Comparison of ENCODE assay signal across 22 cellular contexts in genomic region chr2:30692829-30693265, GRCh38.
A peak's percentile ranks its signal among the peaks of the same experiment; 100 is the strongest.
DNase-seq lines count a peak whose midpoint lies in the region; ATAC-seq and TF ChIP-seq lines count a peak whose summit lies in the region.
"Had no signal": no experiment of that assay in that cellular context is flagged by ENCODE, and none has a peak within 500 bp of the region (broad histone marks: within the 10 kb centered on the region; RNA-seq: fewer than 3 reads in every experiment).

No MANE protein-coding gene starts in this region.

- H3K27me3 ChIP-seq in right atrium auricular region (no peaks in the 10 kb centered on the region), esophagus muscularis mucosa (no peaks in the 10 kb centered on the region), WERI-Rb-1 (ENCODE audit: insufficient read depth, low read depth, severe bottlenecking) (no peaks in the 10 kb centered on the region)
- H3K27me3 ChIP-seq: colonic mucosa, heart left ventricle, transverse colon had no signal

- intact Hi-C loops in cardiac septum (cut with DNase I) = loop anchor here (2.0 to 5.0 kb wide), 6 partner anchors 181 to 486 kb away; no protein-coding TSS in a partner anchor
- intact Hi-C loops in esophagus muscularis mucosa (cut with DNase I) = loop anchor here (5.0 kb wide), 3 partner anchors 331 to 461 kb away; partner anchors contain the start of gene LBH

- H3K4me3 ChIP-seq in right atrium auricular region (no peak overlapping the region), esophagus muscularis mucosa (no peak overlapping the region), WERI-Rb-1 (ENCODE audit: low read depth, low read length) (no peak overlapping the region)
- H3K4me3 ChIP-seq: colonic mucosa, heart left ventricle, psoas muscle, transverse colon had no signal

- H3K36me3 ChIP-seq in right atrium auricular region (no peaks in the 10 kb centered on the region), esophagus muscularis mucosa (no peaks in the 10 kb centered on the region), WERI-Rb-1 (no peaks in the 10 kb centered on the region)
- H3K36me3 ChIP-seq: colonic mucosa, heart left ventricle, transverse colon had no signal

- no peak for TF ChIP-seq EP300 in esophagus muscularis mucosa (IDR thresholded peaks at IDR 0.05)

- no peak overlapping the region for H3K27ac Mint-ChIP-seq in osteocyte (ENCODE audit: unreplicated experiment)
- H3K27ac Mint-ChIP-seq: activated naive CD4-positive, alpha-beta T cell treated with anti-CD3 and anti-CD28 coated beads, Interleukin-2, amount 50 U/mL, for 72 hours; memory B cell; WTC11 had no signal

- no peaks in the 10 kb centered on the region for H3K36me3 Mint-ChIP-seq in osteocyte (ENCODE audit: unreplicated experiment)
- H3K36me3 Mint-ChIP-seq: activated naive CD4-positive, alpha-beta T cell treated with anti-CD3 and anti-CD28 coated beads, Interleukin-2, amount 50 U/mL, for 72 hours; memory B cell had no signal

- WGBS in esophagus muscularis mucosa = 88% methylated on average over 7 of the region's 7 CpGs

- H3K9me3 ChIP-seq in right atrium auricular region = no peaks in the 10 kb centered on the region
- no peaks in the 10 kb centered on the region for H3K9me3 ChIP-seq in esophagus muscularis mucosa
- H3K9me3 ChIP-seq in WERI-Rb-1 (ENCODE audit: severe bottlenecking) = no peaks in the 10 kb centered on the region
- H3K9me3 ChIP-seq: colonic mucosa, psoas muscle, transverse colon had no signal

- TF ChIP-seq CTCF in right atrium auricular region (IDR thresholded peaks at IDR 0.05) (no peak), esophagus muscularis mucosa (IDR thresholded peaks at IDR 0.05) (no peak), osteocyte (IDR thresholded peaks at IDR 0.05) (no peak), WERI-Rb-1 (IDR thresholded peaks at IDR 0.05; ENCODE audit: low read depth, low read length) (no peak)

- H3K9me3 Mint-ChIP-seq in osteocyte (ENCODE audit: unreplicated experiment) = peaks cover 4% of the 10 kb centered on the region

- peaks cover 0 to 37% of the 10 kb centered on the region in 2 donors for H3K4me1 ChIP-seq in right atrium auricular region
- peaks cover 33 to 78% (median 74%) of the 10 kb centered on the region in 4 donors for H3K4me1 ChIP-seq in esophagus muscularis mucosa
- H3K4me1 ChIP-seq: colonic mucosa had no signal

- peak; percentile 30 for DNase-seq in right atrium auricular region (ENCODE audit: low spot score)
- no peak for DNase-seq in cardiac septum (ENCODE audit: low spot score)
- DNase-seq in esophagus muscularis mucosa (ENCODE audit: extremely low spot score) = peak; percentile 53
- DNase-seq in osteocyte (ENCODE audit: extremely low spot score, unreplicated experiment) = peak; percentile 42
- DNase-seq in ureter (ENCODE audit: low spot score) = peak; percentile 37
- DNase-seq in WERI-Rb-1 = no peak
- DNase-seq in stimulated activated CD4-positive, alpha-beta T cell treated with anti-CD3 and anti-CD28 coated beads, Interleukin-15, amount 100 ng/mL, for 24 hours = no peak
- DNase-seq: ACHN; colonic mucosa; effector memory CD4-positive, alpha-beta T cell; NCI-H1105; NCI-H2029 treated with DMSO at 0.1 percent for 48 hours; NCI-H2227 treated with DMSO at 0.1 percent for 48 hours; SW 1271; T-helper 9 cell; transverse colon had no signal

- TF ChIP-seq POLR2A in esophagus muscularis mucosa (IDR thresholded peaks at IDR 0.05; ENCODE audit: low read depth) = no peak

- H3K27me3 Mint-ChIP-seq in osteocyte (ENCODE audit: unreplicated experiment) = peaks cover 20% of the 10 kb centered on the region

- ATAC-seq in HG03280 (IDR thresholded peaks at IDR 0.05; ENCODE audit: unreplicated experiment) = no peak
- ATAC-seq: activated naive CD4-positive, alpha-beta T cell treated with anti-CD3 and anti-CD28 coated beads, Interleukin-2, amount 50 U/mL, for 72 hours had no signal

- H3K27ac ChIP-seq in right atrium auricular region (no peak overlapping the region), esophagus muscularis mucosa (replicated peaks in 1 of 4) (peak overlapping the region in 1 of 4 donors; percentile 18), WERI-Rb-1 (no peak overlapping the region)
- H3K27ac ChIP-seq: colonic mucosa, psoas muscle, transverse colon had no signal

- H3K4me1 Mint-ChIP-seq in osteocyte (ENCODE audit: unreplicated experiment) = peaks cover 5% of the 10 kb centered on the region
- H3K4me1 Mint-ChIP-seq: memory B cell had no signal

- H3K4me3 Mint-ChIP-seq in osteocyte (ENCODE audit: unreplicated experiment) = no peak overlapping the region
- H3K4me3 Mint-ChIP-seq: memory B cell, WTC11 had no signal

Comparison
In these comparisons a context has a peak if more than half of its experiments do, and no peak if none do; other contexts are left out.
1. DNase-seq: peak in right atrium auricular region (single experiment), esophagus muscularis mucosa (single experiment), osteocyte (single experiment) and ureter (single experiment); none in cardiac septum (single experiment), WERI-Rb-1 (single experiment) and stimulated activated CD4-positive, alpha-beta T cell treated with anti-CD3 and anti-CD28 coated beads, Interleukin-15, amount 100 ng/mL, for 24 hours (single experiment).